ENCODE assay signal across 10 cellular contexts in genomic region chr4:37450309-37450708, GRCh38.
"Had no signal": no experiment of that assay in that cellular context is flagged by ENCODE, and none has a peak within 500 bp of the region (broad histone marks: within the 10 kb centered on the region; RNA-seq: fewer than 3 reads in every experiment).

No MANE protein-coding gene starts in this region.

- FAIRE-seq: H1, H54 had no signal

- ATAC-seq: GM23338, HCT116 had no signal

- DNase-seq: GM23248, GOT3, H7, H9, HCEC 1CT, HFFc6 had no signal
